In genomic region chr7:48087349-48087748, GRCh38 we compare ENCODE assay signal across 8 cellular contexts. TPM values are rescaled to one million over a fixed set of nuclear protein-coding genes. Genes with fewer than 3 reads are reported as not detected.
DNase-seq lines count a peak whose midpoint lies in the region; ATAC-seq and TF ChIP-seq lines count a peak whose summit lies in the region.

No MANE protein-coding gene starts in this region.

- in situ Hi-C loops in SK-MEL-5 (cut with HindIII; ENCODE audit: low pct_unique_long_range_greater_than_20kb, low sequenced_read_pairs), result no loop called here

- TF ChIP-seq CTCF in HCT116 (IDR thresholded peaks at IDR 0.05 in 2 of 3, conservative IDR thresholded peaks at IDR 0.05 in 1 of 3; ENCODE audit: borderline replicate concordance in 1 of 3, insufficient read depth in 1 of 3, low read depth in 2 of 3, low read length in 2 of 3), result no peak
- peak; percentile 5 for TF ChIP-seq CTCF in fibroblast of the aortic adventitia (IDR thresholded peaks at IDR 0.05; ENCODE audit: insufficient read depth, low read length)

- BruUV-seq in HCT116 (replicated peaks; lab: Mats Ljungman, UMichigan), result no TSS peak

- DNase-seq in HCT116 (ENCODE audit: low read depth, low spot score), result no peak
- DNase-seq in SK-MEL-5 (ENCODE audit: low read depth, low spot score), result peak; percentile 86
- peak; percentile 82 for DNase-seq in fibroblast of the aortic adventitia (ENCODE audit: low read depth)
- DNase-seq in NCI-H446 treated with DMSO at 0.1 percent for 48 hours (lab: John Stamatoyannopoulos, UW), result no peak
- no peak for DNase-seq in GM19238 (ENCODE audit: insufficient read length, low spot score)

- no peak overlapping the region for H3K27ac ChIP-seq in HCT116 (ENCODE audit: low read depth, low read length)

- intact Hi-C loops in HCT116 (cut with micrococcal nuclease), result no loop called here

- no peaks in the 10 kb centered on the region for H3K9me2 ChIP-seq in HCT116 (ENCODE audit: insufficient read depth)

- H3K4me3 ChIP-seq in HCT116 (replicated peaks in 1 of 2; ENCODE audit: low read depth in 1 of 2, low read length in 2 of 2), result no peak overlapping the region
- H3K4me3 ChIP-seq in fibroblast of the aortic adventitia (ENCODE audit: low read depth, low read length), result no peak overlapping the region

- no peaks in the 10 kb centered on the region for H4K20me1 ChIP-seq in HCT116 (ENCODE audit: insufficient read depth)

- peaks cover 72 to 93% of the 10 kb centered on the region in 2 experiments for H3K4me1 ChIP-seq in HCT116 (ENCODE audit: control insufficient read depth in 1 of 2, insufficient read depth in 2 of 2, low read length in 2 of 2)

- no peak overlapping the region for H2AFZ ChIP-seq in HCT116 (ENCODE audit: low read depth, low read length, poor library complexity, severe bottlenecking)

- no peaks in the 10 kb centered on the region for H3K9me3 ChIP-seq in HCT116 (ENCODE audit: control insufficient read depth in 1 of 2, insufficient read depth in 1 of 2, low read depth in 1 of 2, low read length in 2 of 2)

- H3K9ac ChIP-seq in HCT116 (ENCODE audit: low read length), result no peak overlapping the region

- CTCF ChIA-PET in HCT116 (lab: Charles Lee), result interaction anchor here (1.5 kb wide), 1 partner anchor 96 kb away, joined by 5 read pairs; no protein-coding TSS in a partner anchor

- peaks cover 3% of the 10 kb centered on the region; the same call in 1 of the 2 replicates for H3K79me2 ChIP-seq in HCT116 (ENCODE audit: insufficient read depth, low read length)

- no peaks in the 10 kb centered on the region for H3K36me3 ChIP-seq in HCT116 (ENCODE audit: control insufficient read depth in 1 of 2, insufficient read depth in 2 of 2, low read length in 2 of 2)

- TF ChIP-seq RAD21 in HCT116 (IDR thresholded peaks at IDR 0.05; ENCODE audit: low read depth), result no peak

- no peak for TF ChIP-seq POLR2A in HCT116 (IDR thresholded peaks at IDR 0.05; ENCODE audit: borderline replicate concordance, extremely low read depth, insufficient read depth, insufficient read length)

- POLR2A ChIA-PET in HCT116 (lab: Charles Lee), result interaction anchor here (0.7 to 3.0 kb wide), 4 partner anchors 87 to 523 kb away, joined by 3 to 23 read pairs (median 4); no protein-coding TSS in a partner anchor

- RAD21 ChIA-PET in HCT116 (lab: Charles Lee; ENCODE audit: low non-redundant PET in 1 of 2, low total read pairs in 2 of 2, uncharacterized antibody in 2 of 2, unreplicated experiment in 2 of 2), result no interaction called here

- H3K27me3 ChIP-seq in HCT116 (ENCODE audit: insufficient read depth, low read length), result no peaks in the 10 kb centered on the region

- ATAC-seq in GM18498 (IDR thresholded peaks at IDR 0.05; ENCODE audit: unreplicated experiment), result peak; percentile 24
- no peak for ATAC-seq in HCT116
- ATAC-seq in GM19328 (IDR thresholded peaks at IDR 0.05; ENCODE audit: unreplicated experiment), result no peak
- no peak for ATAC-seq in HG03571 (IDR thresholded peaks at IDR 0.05; ENCODE audit: unreplicated experiment)

- H3K4me2 ChIP-seq in HCT116 (ENCODE audit: low read length), result peak overlapping the region; percentile 95

TF ChIP-seq in HCT116, 20 proteins besides CTCF, POLR2A, EP300 and RAD21:
- no peak for TF ChIP-seq MAX (IDR thresholded peaks at IDR 0.05)
- no peak for TF ChIP-seq ZFX (IDR thresholded peaks at IDR 0.05)
- TF ChIP-seq, protein P1, sequence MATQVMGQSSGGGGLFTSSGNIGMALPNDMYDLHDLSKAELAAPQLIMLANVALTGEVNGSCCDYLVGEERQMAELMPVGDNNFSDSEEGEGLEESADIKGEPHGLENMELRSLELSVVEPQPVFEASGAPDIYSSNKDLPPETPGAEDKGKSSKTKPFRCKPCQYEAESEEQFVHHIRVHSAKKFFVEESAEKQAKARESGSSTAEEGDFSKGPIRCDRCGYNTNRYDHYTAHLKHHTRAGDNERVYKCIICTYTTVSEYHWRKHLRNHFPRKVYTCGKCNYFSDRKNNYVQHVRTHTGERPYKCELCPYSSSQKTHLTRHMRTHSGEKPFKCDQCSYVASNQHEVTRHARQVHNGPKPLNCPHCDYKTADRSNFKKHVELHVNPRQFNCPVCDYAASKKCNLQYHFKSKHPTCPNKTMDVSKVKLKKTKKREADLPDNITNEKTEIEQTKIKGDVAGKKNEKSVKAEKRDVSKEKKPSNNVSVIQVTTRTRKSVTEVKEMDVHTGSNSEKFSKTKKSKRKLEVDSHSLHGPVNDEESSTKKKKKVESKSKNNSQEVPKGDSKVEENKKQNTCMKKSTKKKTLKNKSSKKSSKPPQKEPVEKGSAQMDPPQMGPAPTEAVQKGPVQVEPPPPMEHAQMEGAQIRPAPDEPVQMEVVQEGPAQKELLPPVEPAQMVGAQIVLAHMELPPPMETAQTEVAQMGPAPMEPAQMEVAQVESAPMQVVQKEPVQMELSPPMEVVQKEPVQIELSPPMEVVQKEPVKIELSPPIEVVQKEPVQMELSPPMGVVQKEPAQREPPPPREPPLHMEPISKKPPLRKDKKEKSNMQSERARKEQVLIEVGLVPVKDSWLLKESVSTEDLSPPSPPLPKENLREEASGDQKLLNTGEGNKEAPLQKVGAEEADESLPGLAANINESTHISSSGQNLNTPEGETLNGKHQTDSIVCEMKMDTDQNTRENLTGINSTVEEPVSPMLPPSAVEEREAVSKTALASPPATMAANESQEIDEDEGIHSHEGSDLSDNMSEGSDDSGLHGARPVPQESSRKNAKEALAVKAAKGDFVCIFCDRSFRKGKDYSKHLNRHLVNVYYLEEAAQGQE (IDR thresholded peaks at IDR 0.05; ENCODE audit: low read depth), result no peak
- TF ChIP-seq POLR2AphosphoS5 (IDR thresholded peaks at IDR 0.05; ENCODE audit: low read depth, low read length), result no peak
- TF ChIP-seq EZH2phosphoT487 (IDR thresholded peaks at IDR 0.05; ENCODE audit: borderline replicate concordance), result no peak
- TF ChIP-seq ATF3 (IDR thresholded peaks at IDR 0.05), result no peak
- no peak for TF ChIP-seq JUND (IDR thresholded peaks at IDR 0.05)
- TF ChIP-seq CEBPB (IDR thresholded peaks at IDR 0.05; ENCODE audit: low read depth), result no peak
- TF ChIP-seq EZH2 (IDR thresholded peaks at IDR 0.05), result no peak
- TF ChIP-seq ZNF274 (IDR thresholded peaks at IDR 0.05; ENCODE audit: low read depth, low read length), result no peak
- no peak for TF ChIP-seq SIN3A (IDR thresholded peaks at IDR 0.05; ENCODE audit: low read depth)
- TF ChIP-seq YY1 (IDR thresholded peaks at IDR 0.05; ENCODE audit: extremely low read depth, insufficient replicate concordance, low read depth, low read length), result no peak
- TF ChIP-seq, protein P2, sequence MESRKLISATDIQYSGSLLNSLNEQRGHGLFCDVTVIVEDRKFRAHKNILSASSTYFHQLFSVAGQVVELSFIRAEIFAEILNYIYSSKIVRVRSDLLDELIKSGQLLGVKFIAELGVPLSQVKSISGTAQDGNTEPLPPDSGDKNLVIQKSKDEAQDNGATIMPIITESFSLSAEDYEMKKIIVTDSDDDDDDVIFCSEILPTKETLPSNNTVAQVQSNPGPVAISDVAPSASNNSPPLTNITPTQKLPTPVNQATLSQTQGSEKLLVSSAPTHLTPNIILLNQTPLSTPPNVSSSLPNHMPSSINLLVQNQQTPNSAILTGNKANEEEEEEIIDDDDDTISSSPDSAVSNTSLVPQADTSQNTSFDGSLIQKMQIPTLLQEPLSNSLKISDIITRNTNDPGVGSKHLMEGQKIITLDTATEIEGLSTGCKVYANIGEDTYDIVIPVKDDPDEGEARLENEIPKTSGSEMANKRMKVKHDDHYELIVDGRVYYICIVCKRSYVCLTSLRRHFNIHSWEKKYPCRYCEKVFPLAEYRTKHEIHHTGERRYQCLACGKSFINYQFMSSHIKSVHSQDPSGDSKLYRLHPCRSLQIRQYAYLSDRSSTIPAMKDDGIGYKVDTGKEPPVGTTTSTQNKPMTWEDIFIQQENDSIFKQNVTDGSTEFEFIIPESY (IDR thresholded peaks at IDR 0.05; ENCODE audit: extremely low read depth, insufficient replicate concordance, low read length), result no peak
- no peak for TF ChIP-seq CBX3 (IDR thresholded peaks at IDR 0.05; ENCODE audit: low read depth)
- TF ChIP-seq EGR1 (IDR thresholded peaks at IDR 0.05; ENCODE audit: low read depth), result no peak

RNA-seq across cellular contexts. Expression of gene UPP1, which starts 1.7 kb away (rescaled TPM):
- 42.7 TPM for total RNA-seq in HCT116 (2021; ENCODE audit: unreplicated experiment)
- polyA plus RNA-seq in HCT116 (2012), result 221 and 353 TPM in 2 replicates
- 140 and 162 TPM in 2 replicates for total RNA-seq in SK-MEL-5 (2014; rRNA removed; shearing (Covaris generic))
- 332 and 400 TPM in 2 replicates for polyA plus RNA-seq in SK-MEL-5 (2015; cell fraction: cytosol; rRNA removed)
- 1,097 and 1,145 TPM in 2 replicates for polyA plus RNA-seq in SK-MEL-5 (2015; cell fraction: nucleus; rRNA removed)
- total RNA-seq in fibroblast of the aortic adventitia (ENCODE audit: low replicate concordance), result 3.5 and 12.4 TPM in 2 replicates

RNA-seq across cellular contexts. Expression of gene C7orf57, which starts 52.0 kb away (rescaled TPM):
- total RNA-seq in HCT116 (2021; ENCODE audit: unreplicated experiment), result 0.15 TPM
- polyA plus RNA-seq in HCT116 (2012), result 0.17 and 0.37 TPM in 2 replicates
- 0.48 and 0.79 TPM in 2 replicates for total RNA-seq in SK-MEL-5 (2014; rRNA removed; shearing (Covaris generic))
- polyA plus RNA-seq in SK-MEL-5 (2015; cell fraction: cytosol; rRNA removed), result 0.19 and 0.52 TPM in 2 replicates
- polyA plus RNA-seq in SK-MEL-5 (2015; cell fraction: nucleus; rRNA removed), result 1.3 and 8.4 TPM in 2 replicates
- total RNA-seq in fibroblast of the aortic adventitia (ENCODE audit: low replicate concordance), result 0.09 TPM in 1 of 2 replicates, not detected in the other

RNA-seq across cellular contexts. Expression of gene SUN3, which starts 58.4 kb away (rescaled TPM):
- total RNA-seq in HCT116 (2021; ENCODE audit: unreplicated experiment) (4.5 TPM), fibroblast of the aortic adventitia (ENCODE audit: low replicate concordance) (not detected in 2 replicates)
- 3.2 and 3.4 TPM in 2 replicates for polyA plus RNA-seq in HCT116 (2012)
- 0.45 TPM in 1 of 2 replicates, not detected in the other for total RNA-seq in SK-MEL-5 (2014; rRNA removed; shearing (Covaris generic))
- not detected in 2 replicates for polyA plus RNA-seq in SK-MEL-5 (2015; cell fraction: cytosol; rRNA removed)
- 8.3 and 11.1 TPM in 2 replicates for polyA plus RNA-seq in SK-MEL-5 (2015; cell fraction: nucleus; rRNA removed)

Comparison
In these comparisons a context has a peak if more than half of its experiments do, and no peak if none do; other contexts are left out.
1. DNase-seq: peak in SK-MEL-5 (single experiment) and fibroblast of the aortic adventitia (single experiment); none in HCT116 (single experiment), NCI-H446 treated with DMSO at 0.1 percent for 48 hours (single experiment) and GM19238 (single experiment).